Comparison of ENCODE assay signal across 34 cellular contexts in genomic region chr10:91570220-91570619, GRCh38.
"Had no signal": no experiment of that assay in that cellular context is flagged by ENCODE, and none has a peak within 500 bp of the region (broad histone marks: within the 10 kb centered on the region; RNA-seq: fewer than 3 reads in every experiment).

No MANE protein-coding gene starts in this region.

- H3K9me3 Mint-ChIP-seq: activated B cell treated with CpG ODN at 0.5 μM for 24 hours; activated CD4-positive, alpha-beta memory T cell treated with anti-CD3 and anti-CD28 coated beads for 36 hours; activated naive CD4-positive, alpha-beta T cell treated with anti-CD3 and anti-CD28 coated beads for 36 hours; activated naive CD4-positive, alpha-beta T cell treated with anti-CD3 and anti-CD28 coated beads, Interleukin-2, amount 50 U/mL, for 72 hours; activated T-helper 1 cell treated with anti-CD3 and anti-CD28 coated beads, Interleukin-12 subunit alpha, Interleukin-12 subunit beta, Interleukin-2, Interleukin-4 antibody, amounts not matched to agents 30 ng/mL and 10 ng/mL and 1 ng/mL, durations not matched to agents 14 hours and 24 hours and 36 hours; T-helper 2 cell treated with Interferon-gamma antibody and Interleukin-4, amounts not matched to agents 5 μg/mL and 100 μg/mL, for 36 hours had no signal

- H3K27me3 Mint-ChIP-seq: brain had no signal

- H3K4me1 ChIP-seq: adrenal gland, SJCRH30 had no signal

- H3K4me3 Mint-ChIP-seq: activated B cell treated with CpG ODN at 0.5 μM for 24 hours; activated CD4-positive, alpha-beta memory T cell treated with anti-CD3 and anti-CD28 coated beads for 36 hours; activated naive CD4-positive, alpha-beta T cell treated with anti-CD3 and anti-CD28 coated beads for 36 hours; activated T-cell treated with anti-CD3 and anti-CD28 coated beads, Interleukin-2, amount 50 U/mL, for 4 hours; activated T-helper 1 cell treated with anti-CD3 and anti-CD28 coated beads, Interleukin-12 subunit alpha, Interleukin-12 subunit beta, Interleukin-2, Interleukin-4 antibody, amounts not matched to agents 30 ng/mL and 10 ng/mL and 1 ng/mL, durations not matched to agents 14 hours and 24 hours and 36 hours; brain; T-helper 1 cell treated with Interleukin-12 subunit alpha and Interleukin-12 subunit beta and Interleukin-4 antibody, amounts not matched to agents 30 μg/mL and 1 μg/mL, for 36 hours; T-helper 2 cell treated with Interferon-gamma antibody and Interleukin-4, amounts not matched to agents 5 μg/mL and 100 μg/mL, for 36 hours had no signal

- H3K4me3 ChIP-seq: adrenal gland, SJCRH30 had no signal

- H3K27ac Mint-ChIP-seq: activated B cell treated with CpG ODN at 0.5 μM for 24 hours; activated CD4-positive, alpha-beta memory T cell treated with anti-CD3 and anti-CD28 coated beads for 36 hours; activated naive CD4-positive, alpha-beta T cell treated with anti-CD3 and anti-CD28 coated beads for 36 hours; activated naive CD4-positive, alpha-beta T cell treated with anti-CD3 and anti-CD28 coated beads, Interleukin-2, amount 50 U/mL, for 72 hours; activated T-helper 1 cell treated with anti-CD3 and anti-CD28 coated beads, Interleukin-12 subunit alpha, Interleukin-12 subunit beta, Interleukin-2, Interleukin-4 antibody, amounts not matched to agents 30 ng/mL and 10 ng/mL and 1 ng/mL, durations not matched to agents 14 hours and 24 hours and 36 hours; T-helper 1 cell treated with Interleukin-12 subunit alpha and Interleukin-12 subunit beta and Interleukin-4 antibody, amounts not matched to agents 30 μg/mL and 1 μg/mL, for 36 hours; T-helper 2 cell treated with Interferon-gamma antibody and Interleukin-4, amounts not matched to agents 5 μg/mL and 100 μg/mL, for 36 hours had no signal

- H3K27ac ChIP-seq: adrenal gland, SJCRH30 had no signal

- H3K27me3 ChIP-seq: adrenal gland, SJCRH30 had no signal

- H3K4me1 Mint-ChIP-seq: activated B cell treated with CpG ODN at 0.5 μM for 24 hours had no signal

- H3K9me3 ChIP-seq: adrenal gland, SJCRH30, SK-N-SH had no signal

- H3K36me3 ChIP-seq: adrenal gland, SJCRH30 had no signal

- H3K9ac ChIP-seq: SK-N-SH had no signal

- ATAC-seq: activated naive CD4-positive, alpha-beta T cell treated with anti-CD3 and anti-CD28 coated beads, Interleukin-2, amount 50 U/mL, for 72 hours; activated T-cell treated with anti-CD3 and anti-CD28 coated beads, Interleukin-2, amount 50 U/mL, for 4 hours; Panc1 had no signal

- H3K4me2 ChIP-seq: SK-N-SH had no signal

- DNase-seq: activated B cell treated with CpG ODN at 0.5 μM for 24 hours; activated CD4-positive, alpha-beta memory T cell treated with anti-CD3 and anti-CD28 coated beads for 36 hours; activated CD4-positive, alpha-beta T cell treated with anti-CD3 and anti-CD28 coated beads for 4 hours; activated CD4-positive, alpha-beta T cell treated with anti-CD3 and anti-CD28 coated beads, Interleukin-2, amount 50 U/mL, for 1 hour; activated CD4-positive, CD25-positive, alpha-beta regulatory T cell treated with anti-CD3 and anti-CD28 coated beads, Interleukin-2, amount 50 U/mL, for 72 hours; activated CD8-positive, alpha-beta memory T cell treated with anti-CD3 and anti-CD28 coated beads, Interleukin-2, amount 50 U/mL, for 4 hours; activated gamma-delta T cell treated with Interleukin-2 at 50 U/mL for 16 hours; activated naive CD4-positive, alpha-beta T cell treated with anti-CD3 and anti-CD28 coated beads for 36 hours; activated T-cell treated with anti-CD3 and anti-CD28 coated beads for 4 hours; activated T-cell treated with anti-CD3 and anti-CD28 coated beads, Interleukin-2, amount 50 U/mL, for 4 hours; adrenal gland; anterior cingulate cortex; caudate nucleus; cerebellar nuclear complex; Karpas-422; KBM-7; NCI-H1048; NCI-H1105 treated with DMSO at 0.1 percent for 48 hours; NCI-H1436 treated with DMSO at 0.1 percent for 48 hours; NCI-H1694 treated with DMSO at 0.1 percent for 48 hours; NCI-H2029; NCI-H345; NCI-H524 treated with DMSO at 0.1 percent for 48 hours; NK-92 treated with Interleukin-12 subunit alpha and Interleukin-12 subunit beta, amount 100 ng/mL, for 24 hours; OCI-M1; SHP77; SJCRH30; SK-N-SH had no signal

- H3K36me3 Mint-ChIP-seq: activated CD4-positive, alpha-beta memory T cell treated with anti-CD3 and anti-CD28 coated beads for 36 hours; activated naive CD4-positive, alpha-beta T cell treated with anti-CD3 and anti-CD28 coated beads, Interleukin-2, amount 50 U/mL, for 72 hours; brain had no signal
